In genomic region chr19:35451278-35452096, GRCh38 we compare ENCODE assay signal across 15 cellular contexts. TPM values are rescaled to one million over a fixed set of nuclear protein-coding genes. Genes with fewer than 3 reads are reported as not detected.
DNase-seq lines count a peak whose midpoint lies in the region; ATAC-seq and TF ChIP-seq lines count a peak whose summit lies in the region.
"Had no signal": no experiment of that assay in that cellular context is flagged by ENCODE, and none has a peak within 500 bp of the region (broad histone marks: within the 10 kb centered on the region; RNA-seq: fewer than 3 reads in every experiment).

No MANE protein-coding gene starts in this region.

- H3K9me3 ChIP-seq in Loucy (ENCODE audit: insufficient read depth, low read depth, low read length), result no peaks in the 10 kb centered on the region
- H3K9me3 ChIP-seq: Peyer's patch had no signal

- H3K27me3 ChIP-seq in Loucy (ENCODE audit: insufficient read depth, low read length, poor library complexity, severe bottlenecking), result no peaks in the 10 kb centered on the region
- H3K27me3 ChIP-seq: Peyer's patch had no signal

- intact Hi-C loops in activated T-helper 2 cell treated with anti-CD3 and anti-CD28 coated beads, Interferon-gamma antibody, Interleukin-2, Interleukin-4, amounts not matched to agents 10 μg/mL and 5 μg/mL and 100 μg/mL, durations not matched to agents 14 hours and 24 hours and 36 hours (cut with micrococcal nuclease), result loop anchor here (1.0 to 2.0 kb wide), 5 partner anchors 11 to 104 kb away; partner anchors contain the start of gene FFAR1

- no peak overlapping the region for H3K9ac ChIP-seq in Loucy (ENCODE audit: low read depth, low read length, poor library complexity, severe bottlenecking)

- peaks cover 39% of the 10 kb centered on the region for H3K4me1 Mint-ChIP-seq in activated T-helper 2 cell treated with anti-CD3 and anti-CD28 coated beads, Interferon-gamma antibody, Interleukin-2, Interleukin-4, amounts not matched to agents 10 μg/mL and 5 μg/mL and 100 μg/mL, durations not matched to agents 14 hours and 24 hours and 36 hours (ENCODE audit: low read depth)
- H3K4me1 Mint-ChIP-seq in stimulated activated naive CD8-positive, alpha-beta T cell treated with anti-CD3 and anti-CD28 coated beads, Interleukin-15, amount 100 ng/mL, for 72 hours, result peaks cover 62% of the 10 kb centered on the region

- peaks cover 68% of the 10 kb centered on the region for H3K4me1 ChIP-seq in Loucy (ENCODE audit: insufficient read depth, low read length, poor library complexity, severe bottlenecking)

- TF ChIP-seq CTCF in Loucy (conservative IDR thresholded peaks at IDR 0.05; ENCODE audit: low read length), result no peak

- no peaks in the 10 kb centered on the region for H3K36me3 ChIP-seq in Loucy (ENCODE audit: insufficient read depth, low read length)
- H3K36me3 ChIP-seq: Peyer's patch had no signal

- no peaks in the 10 kb centered on the region for H4K20me1 ChIP-seq in Loucy (ENCODE audit: insufficient read depth, low read length, poor library complexity, severe bottlenecking)

- peaks cover 8% of the 10 kb centered on the region; the same call in 1 of the 2 replicates for H3F3A ChIP-seq in Loucy (ENCODE audit: low read depth)

- no peaks in the 10 kb centered on the region for H3K36me3 Mint-ChIP-seq in activated T-helper 2 cell treated with anti-CD3 and anti-CD28 coated beads, Interferon-gamma antibody, Interleukin-2, Interleukin-4, amounts not matched to agents 10 μg/mL and 5 μg/mL and 100 μg/mL, durations not matched to agents 14 hours and 24 hours and 36 hours (ENCODE audit: low read depth)

- H3K9me3 Mint-ChIP-seq in activated T-helper 2 cell treated with anti-CD3 and anti-CD28 coated beads, Interferon-gamma antibody, Interleukin-2, Interleukin-4, amounts not matched to agents 10 μg/mL and 5 μg/mL and 100 μg/mL, durations not matched to agents 14 hours and 24 hours and 36 hours, result no peaks in the 10 kb centered on the region
- H3K9me3 Mint-ChIP-seq in stimulated activated naive CD8-positive, alpha-beta T cell treated with anti-CD3 and anti-CD28 coated beads, Interleukin-15, amount 100 ng/mL, for 72 hours, result no peaks in the 10 kb centered on the region

- peak overlapping the region; percentile 10 for H3K4me3 Mint-ChIP-seq in activated T-helper 2 cell treated with anti-CD3 and anti-CD28 coated beads, Interferon-gamma antibody, Interleukin-2, Interleukin-4, amounts not matched to agents 10 μg/mL and 5 μg/mL and 100 μg/mL, durations not matched to agents 14 hours and 24 hours and 36 hours (ENCODE audit: low read depth)
- H3K4me3 Mint-ChIP-seq in stimulated activated naive CD8-positive, alpha-beta T cell treated with anti-CD3 and anti-CD28 coated beads, Interleukin-15, amount 100 ng/mL, for 72 hours, result peak overlapping the region; percentile 38 to 69

- peak overlapping the region; percentile 88 for H3K27ac Mint-ChIP-seq in activated T-helper 2 cell treated with anti-CD3 and anti-CD28 coated beads, Interferon-gamma antibody, Interleukin-2, Interleukin-4, amounts not matched to agents 10 μg/mL and 5 μg/mL and 100 μg/mL, durations not matched to agents 14 hours and 24 hours and 36 hours
- H3K27ac Mint-ChIP-seq in stimulated activated naive CD8-positive, alpha-beta T cell treated with anti-CD3 and anti-CD28 coated beads, Interleukin-15, amount 100 ng/mL, for 72 hours, result peak overlapping the region in 1 of 2 donors; percentile 64

- no peaks in the 10 kb centered on the region for H3K79me2 ChIP-seq in Loucy (ENCODE audit: insufficient read depth, low read length)

- peak overlapping the region; percentile 9 for H3K4me2 ChIP-seq in Loucy (ENCODE audit: low read depth, low read length, poor library complexity, severe bottlenecking)

- H3K27me3 Mint-ChIP-seq in activated T-helper 2 cell treated with anti-CD3 and anti-CD28 coated beads, Interferon-gamma antibody, Interleukin-2, Interleukin-4, amounts not matched to agents 10 μg/mL and 5 μg/mL and 100 μg/mL, durations not matched to agents 14 hours and 24 hours and 36 hours (ENCODE audit: low read depth), result peaks cover 32% of the 10 kb centered on the region
- peaks cover 42% of the 10 kb centered on the region for H3K27me3 Mint-ChIP-seq in stimulated activated naive CD8-positive, alpha-beta T cell treated with anti-CD3 and anti-CD28 coated beads, Interleukin-15, amount 100 ng/mL, for 72 hours

- no peak overlapping the region for H3K4me3 ChIP-seq in Loucy (ENCODE audit: low read length, poor library complexity, severe bottlenecking)
- H3K4me3 ChIP-seq: K562, Peyer's patch had no signal

- H2AFZ ChIP-seq in Loucy (ENCODE audit: low read length), result no peak overlapping the region

- peak; percentile 93 for ATAC-seq in stimulated activated naive CD8-positive, alpha-beta T cell treated with anti-CD3 and anti-CD28 coated beads, Interleukin-15, amount 100 ng/mL, for 72 hours
- ATAC-seq in GM19397 (IDR thresholded peaks at IDR 0.05; ENCODE audit: unreplicated experiment), result no peak
- ATAC-seq: K562, sciatic nerve had no signal

- H3K9me2 ChIP-seq in Loucy (replicated peaks; ENCODE audit: low read depth, low read length), result no peaks in the 10 kb centered on the region

- DNase-seq in stimulated activated CD4-positive, alpha-beta T cell treated with anti-CD3 and anti-CD28 coated beads, Interleukin-1b, Interleukin-23, amount 100 ng/mL, for 48 hours, result peak; percentile 29
- DNase-seq in stimulated activated CD4-positive, alpha-beta T cell treated with anti-CD3 and anti-CD28 coated beads, Interleukin-4, amount 100 ng/mL, for 1 hour, result no peak
- DNase-seq in activated T-helper 2 cell treated with anti-CD3 and anti-CD28 coated beads, Interferon-gamma antibody, Interleukin-2, Interleukin-4, amounts not matched to agents 10 μg/mL and 5 μg/mL and 100 μg/mL, durations not matched to agents 14 hours and 24 hours and 36 hours (ENCODE audit: low spot score), result peak; percentile 14
- peak; percentile 10 to 61 for DNase-seq in stimulated activated naive CD8-positive, alpha-beta T cell treated with anti-CD3 and anti-CD28 coated beads, Interleukin-15, amount 100 ng/mL, for 72 hours
- DNase-seq in GOT3 (lab: John Stamatoyannopoulos, UW), result no peak
- no peak for DNase-seq in NCI-H146 treated with DMSO at 0.1 percent for 48 hours (lab: John Stamatoyannopoulos, UW; ENCODE audit: unreplicated experiment)
- DNase-seq: EL, H7, NCI-H2107, Peyer's patch, T1000 had no signal

RNA-seq across cellular contexts. Expression of gene FFAR2, which starts 3.4 kb away (rescaled TPM):
- total RNA-seq in activated T-helper 2 cell treated with anti-CD3 and anti-CD28 coated beads, Interferon-gamma antibody, Interleukin-2, Interleukin-4, amounts not matched to agents 10 μg/mL and 5 μg/mL and 100 μg/mL, durations not matched to agents 14 hours and 24 hours and 36 hours, result not detected in 2 replicates
- total RNA-seq: H7, K562 had no signal

RNA-seq across cellular contexts. Expression of gene KRTDAP, which starts 38.8 kb away (rescaled TPM):
- not detected in 2 replicates for total RNA-seq in activated T-helper 2 cell treated with anti-CD3 and anti-CD28 coated beads, Interferon-gamma antibody, Interleukin-2, Interleukin-4, amounts not matched to agents 10 μg/mL and 5 μg/mL and 100 μg/mL, durations not matched to agents 14 hours and 24 hours and 36 hours
- total RNA-seq: K562, Peyer's patch, sciatic nerve had no signal

Comparison
In these comparisons a context has a peak if more than half of its experiments do, and no peak if none do; other contexts are left out.
1. DNase-seq: peak in stimulated activated CD4-positive, alpha-beta T cell treated with anti-CD3 and anti-CD28 coated beads, Interleukin-1b, Interleukin-23, amount 100 ng/mL, for 48 hours (single experiment), activated T-helper 2 cell treated with anti-CD3 and anti-CD28 coated beads, Interferon-gamma antibody, Interleukin-2, Interleukin-4, amounts not matched to agents 10 μg/mL and 5 μg/mL and 100 μg/mL, durations not matched to agents 14 hours and 24 hours and 36 hours (single experiment) and stimulated activated naive CD8-positive, alpha-beta T cell treated with anti-CD3 and anti-CD28 coated beads, Interleukin-15, amount 100 ng/mL, for 72 hours (2 of 2); none in stimulated activated CD4-positive, alpha-beta T cell treated with anti-CD3 and anti-CD28 coated beads, Interleukin-4, amount 100 ng/mL, for 1 hour (single experiment), GOT3 (single experiment) and NCI-H146 treated with DMSO at 0.1 percent for 48 hours (single experiment).